ENCODE assay signal across 16 cellular contexts in genomic region chr1:95002167-95002566, GRCh38.
A peak's percentile ranks its signal among the peaks of the same experiment; 100 is the strongest.
DNase-seq lines count a peak whose midpoint lies in the region; ATAC-seq and TF ChIP-seq lines count a peak whose summit lies in the region.
"Had no signal": no experiment of that assay in that cellular context is flagged by ENCODE, and none has a peak within 500 bp of the region (broad histone marks: within the 10 kb centered on the region; RNA-seq: fewer than 3 reads in every experiment).

No MANE protein-coding gene starts in this region.

- no peak overlapping the region for H2AFZ ChIP-seq in fibroblast of lung (ENCODE audit: low read length)
- peak overlapping the region; percentile 88 for H2AFZ ChIP-seq in osteoblast (ENCODE audit: low read length)

- POLR2A ChIA-PET in WTC11 (lab: Charles Lee), result no interaction called here

- DNase-seq in WTC11 (ENCODE audit: low spot score), result no peak
- no peak for DNase-seq in fibroblast of lung (ENCODE audit: low read depth in 2 of 2)
- no peak for DNase-seq in osteoblast (ENCODE audit: insufficient read length, low spot score, missing footprints)
- DNase-seq in type B pancreatic cell (ENCODE audit: extremely low spot score, unreplicated experiment), result no peak
- DNase-seq in gastrocnemius medialis, result no peak
- DNase-seq in HAP-1 (ENCODE audit: low spot score in 2 of 2), result no peak
- DNase-seq in mesenteric fat pad (ENCODE audit: low spot score), result no peak
- DNase-seq: activated CD4-positive, alpha-beta T cell treated with anti-CD3 and anti-CD28 coated beads for 4 hours; activated T-cell treated with anti-CD3 and anti-CD28 coated beads for 4 hours; central memory CD4-positive, alpha-beta T cell; immature natural killer cell; SHP77 treated with DMSO at 0.1 percent for 48 hours; T1000 had no signal

- no peak for TF ChIP-seq POLR2A in gastrocnemius medialis (IDR thresholded peaks at IDR 0.05)

- H3K4me2 ChIP-seq in fibroblast of lung (ENCODE audit: extremely low read depth, insufficient read depth, low read length) (peak overlapping the region; percentile 49), osteoblast (ENCODE audit: insufficient read depth, low read length) (no peak overlapping the region)
- H3K4me2 ChIP-seq: KMS-11 had no signal

- H3K36me3 ChIP-seq in fibroblast of lung (ENCODE audit: control insufficient read depth, insufficient read depth, low read length) (no peaks in the 10 kb centered on the region), osteoblast (ENCODE audit: insufficient read depth, low read length) (no peaks in the 10 kb centered on the region), gastrocnemius medialis (no peaks in the 10 kb centered on the region), HAP-1 (replicated peaks) (no peaks in the 10 kb centered on the region)

- H4K20me1 ChIP-seq in fibroblast of lung (ENCODE audit: control insufficient read depth, extremely low read depth, insufficient read depth, low read length), result no peaks in the 10 kb centered on the region
- no peaks in the 10 kb centered on the region for H4K20me1 ChIP-seq in osteoblast (ENCODE audit: insufficient read depth, low read length)

- H3K9me3 Mint-ChIP-seq in WTC11 (no peaks in the 10 kb centered on the region), type B pancreatic cell (no peaks in the 10 kb centered on the region)
- H3K9me3 Mint-ChIP-seq: activated naive CD4-positive, alpha-beta T cell treated with anti-CD3 and anti-CD28 coated beads, Interleukin-2, amount 50 U/mL, for 24 hours; CD14-positive monocyte; immature natural killer cell had no signal

- H3K4me3 ChIP-seq in fibroblast of lung (replicated peaks in 1 of 4; ENCODE audit: control extremely low read depth in 1 of 4, insufficient read depth in 1 of 4, low read depth in 3 of 4, low read length in 4 of 4), result no peak overlapping the region
- no peak overlapping the region for H3K4me3 ChIP-seq in osteoblast (ENCODE audit: insufficient read depth, low read length)
- H3K4me3 ChIP-seq in gastrocnemius medialis, result no peak overlapping the region
- no peak overlapping the region for H3K4me3 ChIP-seq in HAP-1

- intact Hi-C loops in gastrocnemius medialis (cut with DNase I; ENCODE audit: low total_unique reads), result no loop called here

- H3K36me3 Mint-ChIP-seq in WTC11, result no peaks in the 10 kb centered on the region
- H3K36me3 Mint-ChIP-seq in type B pancreatic cell, result no peaks in the 10 kb centered on the region

- H3K9me3 ChIP-seq in fibroblast of lung (ENCODE audit: control insufficient read depth, insufficient read depth, low read depth, low read length) (no peaks in the 10 kb centered on the region), osteoblast (ENCODE audit: low read depth, low read length) (no peaks in the 10 kb centered on the region), gastrocnemius medialis (no peaks in the 10 kb centered on the region), HAP-1 (no peaks in the 10 kb centered on the region)

- H3K4me3 Mint-ChIP-seq in WTC11 (no peak overlapping the region), type B pancreatic cell (peak overlapping the region; percentile 44)
- H3K4me3 Mint-ChIP-seq: activated naive CD4-positive, alpha-beta T cell treated with anti-CD3 and anti-CD28 coated beads, Interleukin-2, amount 50 U/mL, for 24 hours; CD14-positive monocyte; immature natural killer cell had no signal

- no peak overlapping the region for H3K9ac ChIP-seq in fibroblast of lung (ENCODE audit: insufficient read depth, low read length)
- H3K9ac ChIP-seq: KMS-11 had no signal

- H3K27me3 Mint-ChIP-seq in WTC11 (ENCODE audit: low read depth), result no peaks in the 10 kb centered on the region
- H3K27me3 Mint-ChIP-seq in type B pancreatic cell, result no peaks in the 10 kb centered on the region
- H3K27me3 Mint-ChIP-seq: activated naive CD4-positive, alpha-beta T cell treated with anti-CD3 and anti-CD28 coated beads, Interleukin-2, amount 50 U/mL, for 24 hours had no signal

- in situ Hi-C loops in gastrocnemius medialis (cut with MboI; ENCODE audit: low sequenced_read_pairs in 4 of 4) (no loop called here), HAP-1 (cut with MboI; ENCODE audit: low sequenced_read_pairs) (no loop called here)

- CTCF ChIA-PET in WTC11 (lab: Charles Lee), result interaction anchor here (1.0 to 1.2 kb wide), 2 partner anchors 148 to 232 kb away, joined by 3 to 6 read pairs; no protein-coding TSS in a partner anchor

- H3K4me1 Mint-ChIP-seq in WTC11 (peaks cover 15% of the 10 kb centered on the region), type B pancreatic cell (ENCODE audit: unreplicated experiment) (peaks cover 46% of the 10 kb centered on the region)
- H3K4me1 Mint-ChIP-seq: activated naive CD4-positive, alpha-beta T cell treated with anti-CD3 and anti-CD28 coated beads, Interleukin-2, amount 50 U/mL, for 24 hours; CD14-positive monocyte; immature natural killer cell had no signal

- TF ChIP-seq CTCF in WTC11 (IDR thresholded peaks at IDR 0.05), result no peak
- no peak for TF ChIP-seq CTCF in fibroblast of lung (conservative IDR thresholded peaks at IDR 0.05 in 1 of 2, IDR thresholded peaks at IDR 0.05 in 1 of 2; ENCODE audit: low read depth in 1 of 2, low read length in 2 of 2)
- no peak for TF ChIP-seq CTCF in osteoblast (IDR thresholded peaks at IDR 0.05; ENCODE audit: extremely low read depth, low read depth, low read length)
- TF ChIP-seq CTCF in type B pancreatic cell (conservative IDR thresholded peaks at IDR 0.05), result no peak
- TF ChIP-seq CTCF in gastrocnemius medialis (IDR thresholded peaks at IDR 0.05 in 4 of 5, conservative IDR thresholded peaks at IDR 0.05 in 1 of 5), result no peak

- peaks cover 10% of the 10 kb centered on the region for H3K4me1 ChIP-seq in fibroblast of lung (ENCODE audit: control insufficient read depth, extremely low read depth, insufficient read depth, low read length)
- peaks cover 11% of the 10 kb centered on the region for H3K4me1 ChIP-seq in osteoblast (ENCODE audit: insufficient read depth, low read length)
- H3K4me1 ChIP-seq in gastrocnemius medialis, result peaks cover 0 to 3% of the 10 kb centered on the region in 2 donors
- H3K4me1 ChIP-seq in HAP-1, result peaks cover 11% of the 10 kb centered on the region

- H3K27ac ChIP-seq in fibroblast of lung (ENCODE audit: insufficient read depth, low read length) (peak overlapping the region; percentile 18), osteoblast (ENCODE audit: low read depth, low read length) (peak overlapping the region; percentile 39), gastrocnemius medialis (no peak overlapping the region)
- H3K27ac ChIP-seq: KMS-11 had no signal

- H3K79me2 ChIP-seq in fibroblast of lung (ENCODE audit: control insufficient read depth, insufficient read depth, low read length) (no peaks in the 10 kb centered on the region), osteoblast (ENCODE audit: insufficient read depth, low read length) (no peaks in the 10 kb centered on the region)

- ATAC-seq in WTC11, result peak; percentile 62
- ATAC-seq in gastrocnemius medialis, result no peak

- H3K27ac Mint-ChIP-seq in WTC11 (no peak overlapping the region), type B pancreatic cell (peak overlapping the region; percentile 46)
- H3K27ac Mint-ChIP-seq: activated naive CD4-positive, alpha-beta T cell treated with anti-CD3 and anti-CD28 coated beads, Interleukin-2, amount 50 U/mL, for 24 hours; CD14-positive monocyte; immature natural killer cell had no signal

- H3K27me3 ChIP-seq in fibroblast of lung (ENCODE audit: control insufficient read depth, insufficient read depth, low read length), result no peaks in the 10 kb centered on the region
- H3K27me3 ChIP-seq in osteoblast (ENCODE audit: insufficient read depth, low read length), result no peaks in the 10 kb centered on the region
- no peaks in the 10 kb centered on the region for H3K27me3 ChIP-seq in gastrocnemius medialis
- no peaks in the 10 kb centered on the region for H3K27me3 ChIP-seq in HAP-1 (ENCODE audit: low read depth)

TF ChIP-seq in WTC11, 78 proteins besides CTCF, POLR2A, EP300 and RAD21:
- no peak for TF ChIP-seq PRRX2 (CRISPR knock-in tag; IDR thresholded peaks at IDR 0.05)
- no peak for TF ChIP-seq PRDM15 (CRISPR knock-in tag; IDR thresholded peaks at IDR 0.05)
- TF ChIP-seq NR1H2 (CRISPR knock-in tag; IDR thresholded peaks at IDR 0.05), result no peak
- TF ChIP-seq NR2C2 (CRISPR knock-in tag; IDR thresholded peaks at IDR 0.05), result no peak
- no peak for TF ChIP-seq ATF3 (CRISPR knock-in tag; conservative IDR thresholded peaks at IDR 0.05)
- TF ChIP-seq MAX (CRISPR knock-in tag; IDR thresholded peaks at IDR 0.05), result no peak

Comparison
In these comparisons a context has a peak if more than half of its experiments do, and no peak if none do; other contexts are left out.
1. H3K27ac ChIP-seq: peak in fibroblast of lung (single experiment) and osteoblast (single experiment); none in gastrocnemius medialis (0 of 4).